1 cellular context compared by ENCODE assay signal in the genomic region with DNA sequence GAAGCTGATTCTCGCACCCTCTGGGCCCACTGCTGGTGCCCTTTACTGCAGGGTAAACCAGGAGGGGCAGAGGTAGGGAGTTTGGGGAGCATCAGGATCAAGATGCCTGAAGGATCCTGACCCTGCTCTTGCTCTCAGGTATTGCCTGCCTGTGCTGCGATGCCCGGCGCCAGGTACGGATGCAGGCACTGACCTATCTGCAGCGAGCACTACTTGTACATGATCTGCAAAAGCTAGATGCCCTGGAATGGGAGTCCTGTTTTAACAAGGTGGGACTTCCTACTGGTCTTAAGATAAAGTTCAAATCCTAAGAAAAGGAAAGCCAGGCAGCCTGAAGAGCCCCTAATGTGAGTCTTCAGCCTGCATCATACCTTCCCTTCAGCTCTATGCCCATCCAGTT.
TF ChIP-seq lines count a peak whose summit lies in the region.

No MANE protein-coding gene starts in this region.

TF ChIP-seq in HepG2, 621 proteins besides CTCF, POLR2A, EP300 and RAD21:
- TF ChIP-seq ZNF136 (CRISPR knock-in tag; IDR thresholded peaks at IDR 0.05; ENCODE audit: low read depth), result no peak
- TF ChIP-seq CENPT (CRISPR knock-in tag; IDR thresholded peaks at IDR 0.05; ENCODE audit: low read depth), result no peak
- TF ChIP-seq, protein P1, sequence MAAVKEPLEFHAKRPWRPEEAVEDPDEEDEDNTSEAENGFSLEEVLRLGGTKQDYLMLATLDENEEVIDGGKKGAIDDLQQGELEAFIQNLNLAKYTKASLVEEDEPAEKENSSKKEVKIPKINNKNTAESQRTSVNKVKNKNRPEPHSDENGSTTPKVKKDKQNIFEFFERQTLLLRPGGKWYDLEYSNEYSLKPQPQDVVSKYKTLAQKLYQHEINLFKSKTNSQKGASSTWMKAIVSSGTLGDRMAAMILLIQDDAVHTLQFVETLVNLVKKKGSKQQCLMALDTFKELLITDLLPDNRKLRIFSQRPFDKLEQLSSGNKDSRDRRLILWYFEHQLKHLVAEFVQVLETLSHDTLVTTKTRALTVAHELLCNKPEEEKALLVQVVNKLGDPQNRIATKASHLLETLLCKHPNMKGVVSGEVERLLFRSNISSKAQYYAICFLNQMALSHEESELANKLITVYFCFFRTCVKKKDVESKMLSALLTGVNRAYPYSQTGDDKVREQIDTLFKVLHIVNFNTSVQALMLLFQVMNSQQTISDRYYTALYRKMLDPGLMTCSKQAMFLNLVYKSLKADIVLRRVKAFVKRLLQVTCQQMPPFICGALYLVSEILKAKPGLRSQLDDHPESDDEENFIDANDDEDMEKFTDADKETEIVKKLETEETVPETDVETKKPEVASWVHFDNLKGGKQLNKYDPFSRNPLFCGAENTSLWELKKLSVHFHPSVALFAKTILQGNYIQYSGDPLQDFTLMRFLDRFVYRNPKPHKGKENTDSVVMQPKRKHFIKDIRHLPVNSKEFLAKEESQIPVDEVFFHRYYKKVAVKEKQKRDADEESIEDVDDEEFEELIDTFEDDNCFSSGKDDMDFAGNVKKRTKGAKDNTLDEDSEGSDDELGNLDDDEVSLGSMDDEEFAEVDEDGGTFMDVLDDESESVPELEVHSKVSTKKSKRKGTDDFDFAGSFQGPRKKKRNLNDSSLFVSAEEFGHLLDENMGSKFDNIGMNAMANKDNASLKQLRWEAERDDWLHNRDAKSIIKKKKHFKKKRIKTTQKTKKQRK (IDR thresholded peaks at IDR 0.05; ENCODE audit: low read length), result no peak
- peak; percentile 58 for TF ChIP-seq RBM22 (optimal IDR thresholded peaks at IDR 0.05; ENCODE audit: low read length)
- TF ChIP-seq ZBTB38 (CRISPR knock-in tag; IDR thresholded peaks at IDR 0.05), result no peak
TF ChIP-seq in HepG2: peak in this region for 1.
